Comparison of ENCODE assay signal across 2 cellular contexts in the genomic region with DNA sequence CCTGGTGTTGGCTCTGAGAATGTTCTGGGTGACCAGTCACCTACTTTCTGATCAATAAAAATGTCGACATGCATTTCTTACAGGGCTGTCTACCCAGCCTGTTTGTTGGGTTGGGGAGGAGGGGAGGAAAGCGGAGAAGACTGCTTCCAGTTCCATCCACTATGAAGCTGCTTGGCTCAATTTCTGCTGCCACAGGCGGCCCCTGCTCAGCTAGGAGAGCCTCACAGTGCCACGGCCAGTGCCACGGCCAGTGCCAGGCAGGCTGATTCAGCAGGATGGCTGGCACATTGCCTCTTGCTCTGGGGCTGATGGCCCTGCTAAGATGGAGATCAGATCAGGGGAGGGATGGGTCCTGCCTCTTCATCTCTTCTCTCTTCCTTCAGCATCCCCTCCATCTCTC.
TF ChIP-seq lines count a peak whose summit lies in the region.

No MANE protein-coding gene starts in this region.

TF ChIP-seq in GM23338, 12 proteins besides CTCF, POLR2A, EP300 and RAD21 (continues in another document):
- TF ChIP-seq, protein P1, sequence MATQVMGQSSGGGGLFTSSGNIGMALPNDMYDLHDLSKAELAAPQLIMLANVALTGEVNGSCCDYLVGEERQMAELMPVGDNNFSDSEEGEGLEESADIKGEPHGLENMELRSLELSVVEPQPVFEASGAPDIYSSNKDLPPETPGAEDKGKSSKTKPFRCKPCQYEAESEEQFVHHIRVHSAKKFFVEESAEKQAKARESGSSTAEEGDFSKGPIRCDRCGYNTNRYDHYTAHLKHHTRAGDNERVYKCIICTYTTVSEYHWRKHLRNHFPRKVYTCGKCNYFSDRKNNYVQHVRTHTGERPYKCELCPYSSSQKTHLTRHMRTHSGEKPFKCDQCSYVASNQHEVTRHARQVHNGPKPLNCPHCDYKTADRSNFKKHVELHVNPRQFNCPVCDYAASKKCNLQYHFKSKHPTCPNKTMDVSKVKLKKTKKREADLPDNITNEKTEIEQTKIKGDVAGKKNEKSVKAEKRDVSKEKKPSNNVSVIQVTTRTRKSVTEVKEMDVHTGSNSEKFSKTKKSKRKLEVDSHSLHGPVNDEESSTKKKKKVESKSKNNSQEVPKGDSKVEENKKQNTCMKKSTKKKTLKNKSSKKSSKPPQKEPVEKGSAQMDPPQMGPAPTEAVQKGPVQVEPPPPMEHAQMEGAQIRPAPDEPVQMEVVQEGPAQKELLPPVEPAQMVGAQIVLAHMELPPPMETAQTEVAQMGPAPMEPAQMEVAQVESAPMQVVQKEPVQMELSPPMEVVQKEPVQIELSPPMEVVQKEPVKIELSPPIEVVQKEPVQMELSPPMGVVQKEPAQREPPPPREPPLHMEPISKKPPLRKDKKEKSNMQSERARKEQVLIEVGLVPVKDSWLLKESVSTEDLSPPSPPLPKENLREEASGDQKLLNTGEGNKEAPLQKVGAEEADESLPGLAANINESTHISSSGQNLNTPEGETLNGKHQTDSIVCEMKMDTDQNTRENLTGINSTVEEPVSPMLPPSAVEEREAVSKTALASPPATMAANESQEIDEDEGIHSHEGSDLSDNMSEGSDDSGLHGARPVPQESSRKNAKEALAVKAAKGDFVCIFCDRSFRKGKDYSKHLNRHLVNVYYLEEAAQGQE (IDR thresholded peaks at IDR 0.05; ENCODE audit: unreplicated experiment), result no peak
- TF ChIP-seq CREB1 (CRISPR knock-in tag; IDR thresholded peaks at IDR 0.05; ENCODE audit: low read depth), result no peak
- no peak for TF ChIP-seq EZH2 (IDR thresholded peaks at IDR 0.05; ENCODE audit: low read depth, unreplicated experiment)
- TF ChIP-seq STAT1 (IDR thresholded peaks at IDR 0.05; ENCODE audit: unreplicated experiment), result no peak
- TF ChIP-seq NANOG (IDR thresholded peaks at IDR 0.05; ENCODE audit: borderline replicate concordance), result no peak
- TF ChIP-seq JUNB (IDR thresholded peaks at IDR 0.05; ENCODE audit: unreplicated experiment), result no peak
- TF ChIP-seq, protein P2, sequence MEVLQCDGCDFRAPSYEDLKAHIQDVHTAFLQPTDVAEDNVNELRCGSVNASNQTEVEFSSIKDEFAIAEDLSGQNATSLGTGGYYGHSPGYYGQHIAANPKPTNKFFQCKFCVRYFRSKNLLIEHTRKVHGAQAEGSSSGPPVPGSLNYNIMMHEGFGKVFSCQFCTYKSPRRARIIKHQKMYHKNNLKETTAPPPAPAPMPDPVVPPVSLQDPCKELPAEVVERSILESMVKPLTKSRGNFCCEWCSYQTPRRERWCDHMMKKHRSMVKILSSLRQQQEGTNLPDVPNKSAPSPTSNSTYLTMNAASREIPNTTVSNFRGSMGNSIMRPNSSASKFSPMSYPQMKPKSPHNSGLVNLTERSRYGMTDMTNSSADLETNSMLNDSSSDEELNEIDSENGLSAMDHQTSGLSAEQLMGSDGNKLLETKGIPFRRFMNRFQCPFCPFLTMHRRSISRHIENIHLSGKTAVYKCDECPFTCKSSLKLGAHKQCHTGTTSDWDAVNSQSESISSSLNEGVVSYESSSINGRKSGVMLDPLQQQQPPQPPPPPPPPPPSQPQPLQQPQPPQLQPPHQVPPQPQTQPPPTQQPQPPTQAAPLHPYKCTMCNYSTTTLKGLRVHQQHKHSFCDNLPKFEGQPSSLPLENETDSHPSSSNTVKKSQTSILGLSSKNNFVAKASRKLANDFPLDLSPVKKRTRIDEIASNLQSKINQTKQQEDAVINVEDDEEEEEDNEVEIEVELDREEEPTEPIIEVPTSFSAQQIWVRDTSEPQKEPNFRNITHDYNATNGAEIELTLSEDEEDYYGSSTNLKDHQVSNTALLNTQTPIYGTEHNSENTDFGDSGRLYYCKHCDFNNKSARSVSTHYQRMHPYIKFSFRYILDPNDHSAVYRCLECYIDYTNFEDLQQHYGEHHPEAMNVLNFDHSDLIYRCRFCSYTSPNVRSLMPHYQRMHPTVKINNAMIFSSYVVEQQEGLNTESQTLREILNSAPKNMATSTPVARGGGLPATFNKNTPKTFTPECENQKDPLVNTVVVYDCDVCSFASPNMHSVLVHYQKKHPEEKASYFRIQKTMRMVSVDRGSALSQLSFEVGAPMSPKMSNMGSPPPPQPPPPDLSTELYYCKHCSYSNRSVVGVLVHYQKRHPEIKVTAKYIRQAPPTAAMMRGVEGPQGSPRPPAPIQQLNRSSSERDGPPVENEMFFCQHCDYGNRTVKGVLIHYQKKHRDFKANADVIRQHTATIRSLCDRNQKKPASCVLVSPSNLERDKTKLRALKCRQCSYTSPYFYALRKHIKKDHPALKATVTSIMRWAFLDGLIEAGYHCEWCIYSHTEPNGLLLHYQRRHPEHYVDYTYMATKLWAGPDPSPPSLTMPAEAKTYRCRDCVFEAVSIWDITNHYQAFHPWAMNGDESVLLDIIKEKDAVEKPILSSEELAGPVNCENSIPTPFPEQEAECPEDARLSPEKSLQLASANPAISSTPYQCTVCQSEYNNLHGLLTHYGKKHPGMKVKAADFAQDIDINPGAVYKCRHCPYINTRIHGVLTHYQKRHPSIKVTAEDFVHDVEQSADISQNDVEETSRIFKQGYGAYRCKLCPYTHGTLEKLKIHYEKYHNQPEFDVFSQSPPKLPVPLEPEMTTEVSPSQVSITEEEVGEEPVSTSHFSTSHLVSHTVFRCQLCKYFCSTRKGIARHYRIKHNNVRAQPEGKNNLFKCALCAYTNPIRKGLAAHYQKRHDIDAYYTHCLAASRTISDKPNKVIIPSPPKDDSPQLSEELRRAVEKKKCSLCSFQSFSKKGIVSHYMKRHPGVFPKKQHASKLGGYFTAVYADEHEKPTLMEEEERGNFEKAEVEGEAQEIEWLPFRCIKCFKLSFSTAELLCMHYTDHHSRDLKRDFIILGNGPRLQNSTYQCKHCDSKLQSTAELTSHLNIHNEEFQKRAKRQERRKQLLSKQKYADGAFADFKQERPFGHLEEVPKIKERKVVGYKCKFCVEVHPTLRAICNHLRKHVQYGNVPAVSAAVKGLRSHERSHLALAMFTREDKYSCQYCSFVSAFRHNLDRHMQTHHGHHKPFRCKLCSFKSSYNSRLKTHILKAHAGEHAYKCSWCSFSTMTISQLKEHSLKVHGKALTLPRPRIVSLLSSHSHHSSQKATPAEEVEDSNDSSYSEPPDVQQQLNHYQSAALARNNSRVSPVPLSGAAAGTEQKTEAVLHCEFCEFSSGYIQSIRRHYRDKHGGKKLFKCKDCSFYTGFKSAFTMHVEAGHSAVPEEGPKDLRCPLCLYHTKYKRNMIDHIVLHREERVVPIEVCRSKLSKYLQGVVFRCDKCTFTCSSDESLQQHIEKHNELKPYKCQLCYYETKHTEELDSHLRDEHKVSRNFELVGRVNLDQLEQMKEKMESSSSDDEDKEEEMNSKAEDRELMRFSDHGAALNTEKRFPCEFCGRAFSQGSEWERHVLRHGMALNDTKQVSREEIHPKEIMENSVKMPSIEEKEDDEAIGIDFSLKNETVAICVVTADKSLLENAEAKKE (CRISPR knock-in tag; IDR thresholded peaks at IDR 0.05), result no peak
- TF ChIP-seq EZH2phosphoT487 (IDR thresholded peaks at IDR 0.05; ENCODE audit: unreplicated experiment), result no peak
- TF ChIP-seq ZNF331 (CRISPR knock-in tag; IDR thresholded peaks at IDR 0.05; ENCODE audit: low read depth), result no peak
- TF ChIP-seq ZNF114 (CRISPR knock-in tag; IDR thresholded peaks at IDR 0.05), result no peak
- TF ChIP-seq POLR2AphosphoS5 (IDR thresholded peaks at IDR 0.05; ENCODE audit: low read depth), result no peak

TF ChIP-seq in GM12878, 131 proteins besides CTCF, POLR2A, EP300 and RAD21:
- TF ChIP-seq ELK1 (IDR thresholded peaks at IDR 0.05; ENCODE audit: low read depth, low read length), result no peak
